Comparison of ENCODE assay signal across 1 cellular context in the genomic region with DNA sequence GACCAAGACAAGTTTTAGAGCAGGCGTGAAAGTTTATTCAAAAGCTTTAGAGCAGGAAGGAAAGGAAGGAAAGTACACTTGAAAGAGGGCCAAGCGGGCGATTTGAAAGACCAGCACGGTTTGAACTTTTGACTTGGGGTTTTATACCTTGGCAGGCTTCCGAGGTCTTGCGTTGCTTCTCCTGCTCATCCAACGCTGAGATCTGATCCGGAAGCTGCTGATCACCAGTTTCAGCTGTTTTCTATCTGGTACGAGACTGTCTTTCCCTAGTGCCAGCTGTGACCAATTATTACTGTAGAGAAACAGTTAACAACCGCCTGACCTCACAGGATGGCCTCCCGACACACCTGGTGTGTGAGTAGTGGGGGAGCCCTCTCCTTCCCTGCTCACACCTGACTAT.
TF ChIP-seq lines count a peak whose summit lies in the region.

No MANE protein-coding gene starts in this region.

TF ChIP-seq in liver, 16 proteins besides CTCF, POLR2A, EP300 and RAD21 (continued from another document):
- TF ChIP-seq, protein P1, sequence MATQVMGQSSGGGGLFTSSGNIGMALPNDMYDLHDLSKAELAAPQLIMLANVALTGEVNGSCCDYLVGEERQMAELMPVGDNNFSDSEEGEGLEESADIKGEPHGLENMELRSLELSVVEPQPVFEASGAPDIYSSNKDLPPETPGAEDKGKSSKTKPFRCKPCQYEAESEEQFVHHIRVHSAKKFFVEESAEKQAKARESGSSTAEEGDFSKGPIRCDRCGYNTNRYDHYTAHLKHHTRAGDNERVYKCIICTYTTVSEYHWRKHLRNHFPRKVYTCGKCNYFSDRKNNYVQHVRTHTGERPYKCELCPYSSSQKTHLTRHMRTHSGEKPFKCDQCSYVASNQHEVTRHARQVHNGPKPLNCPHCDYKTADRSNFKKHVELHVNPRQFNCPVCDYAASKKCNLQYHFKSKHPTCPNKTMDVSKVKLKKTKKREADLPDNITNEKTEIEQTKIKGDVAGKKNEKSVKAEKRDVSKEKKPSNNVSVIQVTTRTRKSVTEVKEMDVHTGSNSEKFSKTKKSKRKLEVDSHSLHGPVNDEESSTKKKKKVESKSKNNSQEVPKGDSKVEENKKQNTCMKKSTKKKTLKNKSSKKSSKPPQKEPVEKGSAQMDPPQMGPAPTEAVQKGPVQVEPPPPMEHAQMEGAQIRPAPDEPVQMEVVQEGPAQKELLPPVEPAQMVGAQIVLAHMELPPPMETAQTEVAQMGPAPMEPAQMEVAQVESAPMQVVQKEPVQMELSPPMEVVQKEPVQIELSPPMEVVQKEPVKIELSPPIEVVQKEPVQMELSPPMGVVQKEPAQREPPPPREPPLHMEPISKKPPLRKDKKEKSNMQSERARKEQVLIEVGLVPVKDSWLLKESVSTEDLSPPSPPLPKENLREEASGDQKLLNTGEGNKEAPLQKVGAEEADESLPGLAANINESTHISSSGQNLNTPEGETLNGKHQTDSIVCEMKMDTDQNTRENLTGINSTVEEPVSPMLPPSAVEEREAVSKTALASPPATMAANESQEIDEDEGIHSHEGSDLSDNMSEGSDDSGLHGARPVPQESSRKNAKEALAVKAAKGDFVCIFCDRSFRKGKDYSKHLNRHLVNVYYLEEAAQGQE (IDR thresholded peaks at IDR 0.05) = peak; percentile 63
- TF ChIP-seq HNF4G (IDR thresholded peaks at IDR 0.05) (no peak), TAF1 (conservative IDR thresholded peaks at IDR 0.05) (no peak), HNF4A (conservative IDR thresholded peaks at IDR 0.05) (peak; percentile 73 to 80)
